ENCODE assay signal across 2 cellular contexts in the genomic region with DNA sequence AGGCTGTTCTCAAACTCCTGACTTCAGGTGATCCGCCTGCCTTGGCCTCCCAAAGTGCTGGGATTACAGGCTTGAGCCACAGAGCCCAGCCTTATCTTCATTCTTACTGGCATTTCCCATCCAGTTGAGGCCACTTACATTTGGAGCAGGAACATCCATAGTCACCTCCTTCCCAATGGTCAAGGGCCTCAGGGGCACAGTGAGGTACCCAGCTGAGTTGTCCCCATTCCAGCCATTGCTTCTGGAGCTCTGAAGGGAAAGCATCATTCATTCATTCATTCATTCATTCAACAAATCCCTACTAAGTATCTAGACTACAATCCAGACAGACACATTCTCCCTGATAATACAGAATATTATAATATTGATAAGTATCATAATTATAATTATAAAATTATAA.
A peak's percentile ranks its signal among the peaks of the same experiment; 100 is the strongest.
TF ChIP-seq lines count a peak whose summit lies in the region.

No MANE protein-coding gene starts in this region.

TF ChIP-seq in WTC11, 78 proteins besides CTCF, POLR2A, EP300 and RAD21:
- TF ChIP-seq, protein P1, sequence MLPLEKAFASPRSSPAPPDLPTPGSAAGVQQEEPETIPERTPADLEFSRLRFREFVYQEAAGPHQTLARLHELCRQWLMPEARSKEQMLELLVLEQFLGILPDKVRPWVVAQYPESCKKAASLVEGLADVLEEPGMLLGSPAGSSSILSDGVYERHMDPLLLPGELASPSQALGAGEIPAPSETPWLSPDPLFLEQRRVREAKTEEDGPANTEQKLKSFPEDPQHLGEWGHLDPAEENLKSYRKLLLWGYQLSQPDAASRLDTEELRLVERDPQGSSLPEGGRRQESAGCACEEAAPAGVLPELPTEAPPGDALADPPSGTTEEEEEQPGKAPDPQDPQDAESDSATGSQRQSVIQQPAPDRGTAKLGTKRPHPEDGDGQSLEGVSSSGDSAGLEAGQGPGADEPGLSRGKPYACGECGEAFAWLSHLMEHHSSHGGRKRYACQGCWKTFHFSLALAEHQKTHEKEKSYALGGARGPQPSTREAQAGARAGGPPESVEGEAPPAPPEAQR (CRISPR knock-in tag; IDR thresholded peaks at IDR 0.05): no peak
- TF ChIP-seq, protein P2, sequence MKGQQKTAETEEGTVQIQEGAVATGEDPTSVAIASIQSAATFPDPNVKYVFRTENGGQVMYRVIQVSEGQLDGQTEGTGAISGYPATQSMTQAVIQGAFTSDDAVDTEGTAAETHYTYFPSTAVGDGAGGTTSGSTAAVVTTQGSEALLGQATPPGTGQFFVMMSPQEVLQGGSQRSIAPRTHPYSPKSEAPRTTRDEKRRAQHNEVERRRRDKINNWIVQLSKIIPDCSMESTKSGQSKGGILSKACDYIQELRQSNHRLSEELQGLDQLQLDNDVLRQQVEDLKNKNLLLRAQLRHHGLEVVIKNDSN (CRISPR knock-in tag; IDR thresholded peaks at IDR 0.05): no peak
- TF ChIP-seq ETV6 (CRISPR knock-in tag; IDR thresholded peaks at IDR 0.05): no peak
- no peak for TF ChIP-seq CREM (CRISPR knock-in tag; IDR thresholded peaks at IDR 0.05)
- TF ChIP-seq, protein P3, sequence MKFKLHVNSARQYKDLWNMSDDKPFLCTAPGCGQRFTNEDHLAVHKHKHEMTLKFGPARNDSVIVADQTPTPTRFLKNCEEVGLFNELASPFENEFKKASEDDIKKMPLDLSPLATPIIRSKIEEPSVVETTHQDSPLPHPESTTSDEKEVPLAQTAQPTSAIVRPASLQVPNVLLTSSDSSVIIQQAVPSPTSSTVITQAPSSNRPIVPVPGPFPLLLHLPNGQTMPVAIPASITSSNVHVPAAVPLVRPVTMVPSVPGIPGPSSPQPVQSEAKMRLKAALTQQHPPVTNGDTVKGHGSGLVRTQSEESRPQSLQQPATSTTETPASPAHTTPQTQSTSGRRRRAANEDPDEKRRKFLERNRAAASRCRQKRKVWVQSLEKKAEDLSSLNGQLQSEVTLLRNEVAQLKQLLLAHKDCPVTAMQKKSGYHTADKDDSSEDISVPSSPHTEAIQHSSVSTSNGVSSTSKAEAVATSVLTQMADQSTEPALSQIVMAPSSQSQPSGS (CRISPR knock-in tag; IDR thresholded peaks at IDR 0.05; ENCODE audit: borderline replicate concordance, low read depth): no peak
- no peak for TF ChIP-seq CBFB (CRISPR knock-in tag; IDR thresholded peaks at IDR 0.05; ENCODE audit: low read depth)
- no peak for TF ChIP-seq SMAD4 (CRISPR knock-in tag; IDR thresholded peaks at IDR 0.05)
- TF ChIP-seq ZBTB21 (CRISPR knock-in tag; IDR thresholded peaks at IDR 0.05; ENCODE audit: borderline replicate concordance): no peak
- TF ChIP-seq, protein P4, sequence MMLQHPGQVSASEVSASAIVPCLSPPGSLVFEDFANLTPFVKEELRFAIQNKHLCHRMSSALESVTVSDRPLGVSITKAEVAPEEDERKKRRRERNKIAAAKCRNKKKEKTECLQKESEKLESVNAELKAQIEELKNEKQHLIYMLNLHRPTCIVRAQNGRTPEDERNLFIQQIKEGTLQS (CRISPR knock-in tag; conservative IDR thresholded peaks at IDR 0.05): no peak
- TF ChIP-seq, protein P5, sequence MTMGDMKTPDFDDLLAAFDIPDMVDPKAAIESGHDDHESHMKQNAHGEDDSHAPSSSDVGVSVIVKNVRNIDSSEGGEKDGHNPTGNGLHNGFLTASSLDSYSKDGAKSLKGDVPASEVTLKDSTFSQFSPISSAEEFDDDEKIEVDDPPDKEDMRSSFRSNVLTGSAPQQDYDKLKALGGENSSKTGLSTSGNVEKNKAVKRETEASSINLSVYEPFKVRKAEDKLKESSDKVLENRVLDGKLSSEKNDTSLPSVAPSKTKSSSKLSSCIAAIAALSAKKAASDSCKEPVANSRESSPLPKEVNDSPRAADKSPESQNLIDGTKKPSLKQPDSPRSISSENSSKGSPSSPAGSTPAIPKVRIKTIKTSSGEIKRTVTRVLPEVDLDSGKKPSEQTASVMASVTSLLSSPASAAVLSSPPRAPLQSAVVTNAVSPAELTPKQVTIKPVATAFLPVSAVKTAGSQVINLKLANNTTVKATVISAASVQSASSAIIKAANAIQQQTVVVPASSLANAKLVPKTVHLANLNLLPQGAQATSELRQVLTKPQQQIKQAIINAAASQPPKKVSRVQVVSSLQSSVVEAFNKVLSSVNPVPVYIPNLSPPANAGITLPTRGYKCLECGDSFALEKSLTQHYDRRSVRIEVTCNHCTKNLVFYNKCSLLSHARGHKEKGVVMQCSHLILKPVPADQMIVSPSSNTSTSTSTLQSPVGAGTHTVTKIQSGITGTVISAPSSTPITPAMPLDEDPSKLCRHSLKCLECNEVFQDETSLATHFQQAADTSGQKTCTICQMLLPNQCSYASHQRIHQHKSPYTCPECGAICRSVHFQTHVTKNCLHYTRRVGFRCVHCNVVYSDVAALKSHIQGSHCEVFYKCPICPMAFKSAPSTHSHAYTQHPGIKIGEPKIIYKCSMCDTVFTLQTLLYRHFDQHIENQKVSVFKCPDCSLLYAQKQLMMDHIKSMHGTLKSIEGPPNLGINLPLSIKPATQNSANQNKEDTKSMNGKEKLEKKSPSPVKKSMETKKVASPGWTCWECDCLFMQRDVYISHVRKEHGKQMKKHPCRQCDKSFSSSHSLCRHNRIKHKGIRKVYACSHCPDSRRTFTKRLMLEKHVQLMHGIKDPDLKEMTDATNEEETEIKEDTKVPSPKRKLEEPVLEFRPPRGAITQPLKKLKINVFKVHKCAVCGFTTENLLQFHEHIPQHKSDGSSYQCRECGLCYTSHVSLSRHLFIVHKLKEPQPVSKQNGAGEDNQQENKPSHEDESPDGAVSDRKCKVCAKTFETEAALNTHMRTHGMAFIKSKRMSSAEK (CRISPR knock-in tag; IDR thresholded peaks at IDR 0.05; ENCODE audit: borderline replicate concordance): no peak
- TF ChIP-seq NFYB (CRISPR knock-in tag; conservative IDR thresholded peaks at IDR 0.05; ENCODE audit: low read depth): no peak
- no peak for TF ChIP-seq NR1H2 (CRISPR knock-in tag; IDR thresholded peaks at IDR 0.05)
- no peak for TF ChIP-seq ESRRA (CRISPR knock-in tag; IDR thresholded peaks at IDR 0.05; ENCODE audit: borderline replicate concordance)
- no peak for TF ChIP-seq FOXK1 (CRISPR knock-in tag; IDR thresholded peaks at IDR 0.05)
- no peak for TF ChIP-seq ZNF232 (CRISPR knock-in tag; IDR thresholded peaks at IDR 0.05)
- no peak for TF ChIP-seq TEAD4 (CRISPR knock-in tag; IDR thresholded peaks at IDR 0.05)

TF ChIP-seq in K562, 482 proteins besides CTCF, POLR2A, EP300 and RAD21 (continued from another document):
- TF ChIP-seq, protein P6, sequence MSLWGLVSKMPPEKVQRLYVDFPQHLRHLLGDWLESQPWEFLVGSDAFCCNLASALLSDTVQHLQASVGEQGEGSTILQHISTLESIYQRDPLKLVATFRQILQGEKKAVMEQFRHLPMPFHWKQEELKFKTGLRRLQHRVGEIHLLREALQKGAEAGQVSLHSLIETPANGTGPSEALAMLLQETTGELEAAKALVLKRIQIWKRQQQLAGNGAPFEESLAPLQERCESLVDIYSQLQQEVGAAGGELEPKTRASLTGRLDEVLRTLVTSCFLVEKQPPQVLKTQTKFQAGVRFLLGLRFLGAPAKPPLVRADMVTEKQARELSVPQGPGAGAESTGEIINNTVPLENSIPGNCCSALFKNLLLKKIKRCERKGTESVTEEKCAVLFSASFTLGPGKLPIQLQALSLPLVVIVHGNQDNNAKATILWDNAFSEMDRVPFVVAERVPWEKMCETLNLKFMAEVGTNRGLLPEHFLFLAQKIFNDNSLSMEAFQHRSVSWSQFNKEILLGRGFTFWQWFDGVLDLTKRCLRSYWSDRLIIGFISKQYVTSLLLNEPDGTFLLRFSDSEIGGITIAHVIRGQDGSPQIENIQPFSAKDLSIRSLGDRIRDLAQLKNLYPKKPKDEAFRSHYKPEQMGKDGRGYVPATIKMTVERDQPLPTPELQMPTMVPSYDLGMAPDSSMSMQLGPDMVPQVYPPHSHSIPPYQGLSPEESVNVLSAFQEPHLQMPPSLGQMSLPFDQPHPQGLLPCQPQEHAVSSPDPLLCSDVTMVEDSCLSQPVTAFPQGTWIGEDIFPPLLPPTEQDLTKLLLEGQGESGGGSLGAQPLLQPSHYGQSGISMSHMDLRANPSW (CRISPR knock-in tag; IDR thresholded peaks at IDR 0.05): no peak
- peak; percentile 92 for TF ChIP-seq ZNF24 (IDR thresholded peaks at IDR 0.05)
- no peak for TF ChIP-seq GABPA (tag; conservative IDR thresholded peaks at IDR 0.05; ENCODE audit: low read depth)
- TF ChIP-seq POU5F1 (IDR thresholded peaks at IDR 0.05; ENCODE audit: borderline replicate concordance, low read depth, low read length, partially characterized antibody): no peak
- TF ChIP-seq ZNF23 (CRISPR knock-in tag; IDR thresholded peaks at IDR 0.05): no peak
